Comparison of ENCODE assay signal across 21 cellular contexts in genomic region chr3:53337167-53337940, GRCh38.
"Had no signal": no experiment of that assay in that cellular context is flagged by ENCODE, and none has a peak within 500 bp of the region (broad histone marks: within the 10 kb centered on the region; RNA-seq: fewer than 3 reads in every experiment).

No MANE protein-coding gene starts in this region.

- H3K36me3 ChIP-seq: uterus had no signal

- H3K4me3 ChIP-seq: lower lobe of right lung, sigmoid colon, thoracic aorta, uterus had no signal

- FAIRE-seq: small intestine had no signal

- DNase-seq: activated CD4-positive, alpha-beta T cell treated with anti-CD3 and anti-CD28 coated beads for 1 hour; activated CD4-positive, alpha-beta T cell treated with anti-CD3 and anti-CD28 coated beads, Interleukin-2, amount 50 U/mL, for 1 hour; activated CD8-positive, alpha-beta T cell treated with anti-CD3 and anti-CD28 coated beads for 36 hours; activated gamma-delta T cell treated with Interleukin-2 at 50 U/mL for 16 hours; activated naive CD4-positive, alpha-beta T cell treated with anti-CD3 and anti-CD28 coated beads, Interleukin-2, amount 50 U/mL, for 16 hours; activated T-cell treated with anti-CD3 and anti-CD28 coated beads, Interleukin-2, amount 50 U/mL, for 4 hours; effector CD4-positive, alpha-beta T cell; lower lobe of right lung; mesendoderm; natural killer cell; retina; sigmoid colon; small intestine; stimulated activated CD4-positive, alpha-beta T cell treated with anti-CD3 and anti-CD28 coated beads, Interleukin-4, amount 100 ng/mL, for 24 hours; T-helper 2 cell; uterus had no signal

- ATAC-seq: activated CD8-positive, alpha-beta T cell treated with anti-CD3 and anti-CD28 coated beads for 36 hours; activated T-cell treated with anti-CD3 and anti-CD28 coated beads, Interleukin-2, amount 50 U/mL, for 4 hours; activated T-helper 17 cell treated with anti-CD3 and anti-CD28 coated beads, Interleukin-2, amount 50 U/mL, for 72 hours; lower lobe of right lung; natural killer cell; stimulated activated effector memory CD8-positive, alpha-beta T cell treated with anti-CD3 and anti-CD28 coated beads, Interleukin-12 subunit alpha, Interleukin-12 subunit beta, amount 100 ng/mL, for 72 hours; WTC11 had no signal

- H3K27ac ChIP-seq: epithelial cell of prostate, lower lobe of right lung, sigmoid colon, thoracic aorta, uterus had no signal

- H3K9me3 ChIP-seq: lower lobe of right lung, sigmoid colon, thoracic aorta, uterus had no signal

- H3K27me3 ChIP-seq: sigmoid colon, uterus had no signal
